In the genomic region with DNA sequence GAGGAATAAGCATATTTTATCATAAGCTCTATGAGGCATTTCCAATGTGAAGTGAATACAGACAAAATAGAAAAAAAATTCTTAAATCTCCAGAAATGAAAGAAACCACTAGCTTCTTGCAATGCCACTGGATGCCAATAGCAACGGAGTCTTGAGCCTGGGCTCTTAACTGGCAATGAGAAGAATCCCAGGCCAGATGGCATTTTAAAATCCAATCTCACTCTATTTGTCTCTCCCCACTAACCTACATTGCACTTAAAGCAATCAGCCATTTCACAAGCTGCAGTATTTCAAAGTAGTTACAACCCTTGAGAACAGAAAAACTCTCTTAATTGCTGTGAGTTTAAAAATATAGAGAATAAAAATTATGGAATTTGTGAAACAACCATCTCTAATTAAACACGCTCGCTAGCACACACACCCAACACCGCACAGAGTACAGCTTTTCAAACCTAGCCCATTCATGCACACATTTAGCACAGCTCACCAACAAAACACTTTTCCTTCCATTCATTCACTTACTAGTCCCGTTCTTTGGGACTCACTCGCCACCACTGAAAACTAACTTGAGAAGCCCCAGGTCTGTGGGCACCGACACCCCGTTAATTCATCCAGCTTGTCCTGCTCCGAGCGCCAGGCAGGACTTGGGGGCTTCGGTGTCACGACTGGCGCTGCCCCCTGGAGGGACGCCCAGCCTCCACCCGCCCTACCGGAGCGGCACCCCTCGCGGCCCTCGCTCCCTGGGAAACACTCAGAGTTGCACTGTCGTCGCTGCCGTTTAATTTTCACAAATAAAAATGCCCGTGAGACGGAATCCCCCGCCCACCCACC, we compare ENCODE assay signal across 9 cellular contexts. TPM values are rescaled to one million over a fixed set of nuclear protein-coding genes. Genes with fewer than 3 reads are reported as not detected.
A peak's percentile ranks its signal among the peaks of the same experiment; 100 is the strongest.
DNase-seq lines count a peak whose midpoint lies in the region; ATAC-seq, FAIRE-seq and TF ChIP-seq lines count a peak whose summit lies in the region.
"Had no signal": no experiment of that assay in that cellular context is flagged by ENCODE, and none has a peak within 500 bp of the region (broad histone marks: within the 10 kb centered on the region; RNA-seq: fewer than 3 reads in every experiment).

No MANE protein-coding gene starts in this region.

- peak overlapping the region; percentile 81 for H3K4me3 ChIP-seq in WI38 (ENCODE audit: low read depth, low read length)
- H3K4me3 ChIP-seq in pancreas = peak overlapping the region; percentile 58 to 83 (median 70)
- H3K4me3 ChIP-seq: K562 had no signal

- H3K4me1 Mint-ChIP-seq in HFFc6 (ENCODE audit: low read depth) = peaks cover 85% of the 10 kb centered on the region

- TF ChIP-seq CTCF in C4-2B (conservative IDR thresholded peaks at IDR 0.05) (no peak), HFFc6 (IDR thresholded peaks at IDR 0.05) (no peak; the same call in 1 of the 2 replicates), WI38 (IDR thresholded peaks at IDR 0.05; ENCODE audit: low read depth, low read length) (no peak), pancreas (IDR thresholded peaks at IDR 0.05) (no peak), GM13977 (IDR thresholded peaks at IDR 0.05; ENCODE audit: extremely low read depth, insufficient read depth, missing control alignments) (no peak)

- peaks cover 11% of the 10 kb centered on the region; the same call in 1 of the 2 replicates for H3K9me3 Mint-ChIP-seq in HFFc6

- H3K4me1 ChIP-seq in pancreas = peaks cover 39 to 50% (median 41%) of the 10 kb centered on the region in 3 donors

- H3K4me3 Mint-ChIP-seq in HFFc6 = peak overlapping the region; percentile 89

- H3K27ac ChIP-seq in C4-2B (peak overlapping the region; percentile 84), pancreas (peak overlapping the region; percentile 76 to 93 (median 91))

- intact Hi-C loops in pancreas (cut with DNase I) = loop anchor here in 1 of 3 donors (10.0 kb wide), 1 partner anchor 49 kb away; no protein-coding TSS in a partner anchor

- no peaks in the 10 kb centered on the region for H3K27me3 ChIP-seq in pancreas

- DNase-seq in HFFc6 (peak; percentile 47), globus pallidus (ENCODE audit: low spot score) (peak; percentile 19), pancreas (no peak), GM13977 (ENCODE audit: low spot score) (no peak), SKM-1 treated with dmso at 0.1 percent for 144 hours (lab: John Stamatoyannopoulos, UW; ENCODE audit: unreplicated experiment) (no peak)

- peak in 3 of 4 donors; percentile 3 to 17 (median 14) for ATAC-seq in pancreas
- ATAC-seq in HG02884 (IDR thresholded peaks at IDR 0.05; ENCODE audit: unreplicated experiment) = no peak
- ATAC-seq: K562 had no signal

- H3K9me3 ChIP-seq in pancreas = no peaks in the 10 kb centered on the region

- in situ Hi-C loops in GM13977 (cut with MboI; ENCODE audit: low pct_unique_long_range_greater_than_20kb, low sequenced_read_pairs, unreplicated experiment) = no loop called here

- H3K36me3 Mint-ChIP-seq in HFFc6 (ENCODE audit: low read depth) = peaks cover 37% of the 10 kb centered on the region

- H3K27me3 Mint-ChIP-seq in HFFc6 (ENCODE audit: insufficient read depth) = peaks cover 39% of the 10 kb centered on the region

- WGBS in pancreas, 2 donors = 1% methylated on average over 26 of the region's 26 CpGs

- peak overlapping the region; percentile 82 for H3K27ac Mint-ChIP-seq in HFFc6

- no peaks in the 10 kb centered on the region for H3K36me3 ChIP-seq in pancreas

- FAIRE-seq in pancreas (lab: Jason Lieb, UNC) = no peak
- FAIRE-seq: K562 had no signal

RNA-seq across cellular contexts. Expression of gene DDAH1, which starts 1.1 kb away (rescaled TPM):
- total RNA-seq in HFFc6 (2021; fragmentation: NEBNext Ultra II Directional; extraction: Animal tissue kit (Norgen Biotek cat#: 25700)) = 100 to 1,000 TPM; 235 to 320 (median 277) TPM
- total RNA-seq in pancreas = 10 to 100 TPM; 20.9 to 34.2 (median 23.6) TPM
- polyA plus RNA-seq in pancreas = 10 to 100 TPM in 1 of 2 donors, 1 to 10 TPM in 1; 8.1 to 11.5 TPM

Comparison
In these comparisons a context has a peak if more than half of its experiments do, and no peak if none do; other contexts are left out.
1. DNase-seq: peak in HFFc6 (single experiment) and globus pallidus (single experiment); none in pancreas (0 of 6), GM13977 (single experiment) and SKM-1 treated with dmso at 0.1 percent for 144 hours (single experiment).
2. RNA of gene DDAH1, which starts 1.1 kb away (total RNA-seq): 235 to 320 TPM in HFFc6; 20.9 to 34.2 TPM in pancreas; every median in the first group is over 4 times any median in the second.